Comparison of ENCODE assay signal across 8 cellular contexts in genomic region chr3:13022348-13023250, GRCh38. TPM values are rescaled to one million over a fixed set of nuclear protein-coding genes. Genes with fewer than 3 reads are reported as not detected.
DNase-seq lines count a peak whose midpoint lies in the region; ATAC-seq lines count a peak whose summit lies in the region.

No MANE protein-coding gene starts in this region.

- DNase-seq in C1 segment of cervical spinal cord (lab: John Stamatoyannopoulos, UW) (peak in 9 of 14 donors; percentile 24 to 85 (median 42)), LHCN-M2 (ENCODE audit: low read depth) (peak; percentile 84), ecto neural progenitor cell (ENCODE audit: low spot score) (peak; percentile 87), Ammon's horn (ENCODE audit: low spot score) (no peak), mesenteric fat pad (ENCODE audit: low spot score) (no peak)
- no peak for DNase-seq in effector memory CD8-positive, alpha-beta T cell

- peaks cover 6% of the 10 kb centered on the region for H3K36me3 Mint-ChIP-seq in effector memory CD8-positive, alpha-beta T cell (ENCODE audit: insufficient read depth)

- H3K27ac Mint-ChIP-seq in effector memory CD8-positive, alpha-beta T cell = peak overlapping the region in 1 of 2 donors; percentile 52

- no peaks in the 10 kb centered on the region for H3K27me3 ChIP-seq in muscle layer of duodenum (ENCODE audit: low read depth, low read length)

- no peak overlapping the region for H3K4me3 Mint-ChIP-seq in effector memory CD8-positive, alpha-beta T cell

- H3K4me3 ChIP-seq in muscle layer of duodenum (ENCODE audit: low read depth in 1 of 2, low read length in 2 of 2) = peak overlapping the region; percentile 26 to 28

- peak; percentile 45 for ATAC-seq in GM21360 (IDR thresholded peaks at IDR 0.05; ENCODE audit: unreplicated experiment)
- ATAC-seq in effector memory CD8-positive, alpha-beta T cell (replicated peaks) = no peak

- H3K36me3 ChIP-seq in muscle layer of duodenum (ENCODE audit: control insufficient read depth in 1 of 2, insufficient read depth in 2 of 2, low read length in 2 of 2) = no peaks in the 10 kb centered on the region

- H3K27me3 Mint-ChIP-seq in effector memory CD8-positive, alpha-beta T cell = no peaks in the 10 kb centered on the region

- peaks cover 4 to 35% of the 10 kb centered on the region in 2 donors for H3K4me1 ChIP-seq in muscle layer of duodenum (ENCODE audit: control insufficient read depth in 1 of 2, insufficient read depth in 2 of 2, low read length in 2 of 2)

- no peak overlapping the region for H3K27ac ChIP-seq in muscle layer of duodenum (ENCODE audit: low read length)

- H3K9me3 ChIP-seq in muscle layer of duodenum (ENCODE audit: control insufficient read depth in 1 of 2, low read length in 2 of 2) = no peaks in the 10 kb centered on the region

- peaks cover 9 to 11% of the 10 kb centered on the region in 2 donors for H3K4me1 Mint-ChIP-seq in effector memory CD8-positive, alpha-beta T cell (ENCODE audit: low read depth in 2 of 2)

- H3K9me3 Mint-ChIP-seq in effector memory CD8-positive, alpha-beta T cell = no peaks in the 10 kb centered on the region

RNA-seq across cellular contexts. Expression of gene IQSEC1, which starts 50.6 kb away (rescaled TPM):
- total RNA-seq in LHCN-M2 (2014; rRNA removed) (6.6 and 7.7 TPM in 2 replicates), mesenteric fat pad (70.1 TPM)
- polyA plus RNA-seq in LHCN-M2 (2012) = 7.0 TPM

Comparison
In these comparisons a context has a peak if more than half of its experiments do, and no peak if none do; other contexts are left out.
1. DNase-seq: peak in C1 segment of cervical spinal cord (9 of 14), LHCN-M2 (single experiment) and ecto neural progenitor cell (single experiment); none in Ammon's horn (single experiment), mesenteric fat pad (single experiment) and effector memory CD8-positive, alpha-beta T cell (0 of 3).